ENCODE assay signal across 1 cellular context in the genomic region with DNA sequence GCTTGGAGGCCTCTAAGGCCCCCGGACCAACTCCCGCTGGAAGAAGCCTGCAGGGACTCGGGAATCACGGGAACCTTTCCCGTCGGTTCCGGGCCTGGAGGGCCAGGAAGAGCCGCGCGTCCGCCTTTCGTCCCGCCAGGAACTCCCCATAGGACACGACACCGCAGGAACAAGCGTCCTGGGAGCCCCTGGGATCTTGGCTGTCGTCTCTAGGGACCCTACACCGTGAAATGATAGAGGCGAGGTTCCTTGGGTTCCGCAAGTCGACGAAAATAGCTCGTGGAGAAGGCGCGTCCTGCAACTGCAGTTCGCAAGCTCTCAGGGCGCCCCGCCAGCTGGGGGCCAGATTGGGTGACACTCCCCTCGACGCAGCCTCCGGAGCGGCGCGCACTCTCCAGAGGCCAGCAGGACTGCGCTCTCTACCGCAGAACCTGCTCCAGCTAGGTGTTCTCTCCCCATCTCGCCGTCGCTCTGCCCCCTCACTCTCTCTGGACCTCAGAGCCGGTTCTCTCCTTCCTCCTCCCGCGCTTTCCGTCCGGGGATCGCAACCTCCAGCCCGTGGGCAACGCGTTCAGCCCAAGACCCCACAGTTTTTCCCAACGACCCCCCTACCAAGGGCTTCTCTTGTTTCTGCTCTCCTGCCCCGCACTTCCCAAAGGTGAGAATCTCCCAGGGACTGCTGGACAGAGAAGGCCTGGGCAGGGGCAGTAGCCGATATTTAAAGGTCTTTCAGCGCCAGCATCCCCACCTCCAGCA.
TF ChIP-seq lines count a peak whose summit lies in the region.

No MANE protein-coding gene starts in this region.

TF ChIP-seq in HepG2, 621 proteins besides CTCF, POLR2A, EP300 and RAD21 (continued from another document and continues in another):
- TF ChIP-seq, protein P1, sequence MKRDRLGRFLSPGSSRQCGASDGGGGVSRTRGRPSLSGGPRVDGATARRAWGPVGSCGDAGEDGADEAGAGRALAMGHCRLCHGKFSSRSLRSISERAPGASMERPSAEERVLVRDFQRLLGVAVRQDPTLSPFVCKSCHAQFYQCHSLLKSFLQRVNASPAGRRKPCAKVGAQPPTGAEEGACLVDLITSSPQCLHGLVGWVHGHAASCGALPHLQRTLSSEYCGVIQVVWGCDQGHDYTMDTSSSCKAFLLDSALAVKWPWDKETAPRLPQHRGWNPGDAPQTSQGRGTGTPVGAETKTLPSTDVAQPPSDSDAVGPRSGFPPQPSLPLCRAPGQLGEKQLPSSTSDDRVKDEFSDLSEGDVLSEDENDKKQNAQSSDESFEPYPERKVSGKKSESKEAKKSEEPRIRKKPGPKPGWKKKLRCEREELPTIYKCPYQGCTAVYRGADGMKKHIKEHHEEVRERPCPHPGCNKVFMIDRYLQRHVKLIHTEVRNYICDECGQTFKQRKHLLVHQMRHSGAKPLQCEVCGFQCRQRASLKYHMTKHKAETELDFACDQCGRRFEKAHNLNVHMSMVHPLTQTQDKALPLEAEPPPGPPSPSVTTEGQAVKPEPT (CRISPR knock-in tag; IDR thresholded peaks at IDR 0.05; ENCODE audit: low read depth), result no peak
- TF ChIP-seq, protein P2, sequence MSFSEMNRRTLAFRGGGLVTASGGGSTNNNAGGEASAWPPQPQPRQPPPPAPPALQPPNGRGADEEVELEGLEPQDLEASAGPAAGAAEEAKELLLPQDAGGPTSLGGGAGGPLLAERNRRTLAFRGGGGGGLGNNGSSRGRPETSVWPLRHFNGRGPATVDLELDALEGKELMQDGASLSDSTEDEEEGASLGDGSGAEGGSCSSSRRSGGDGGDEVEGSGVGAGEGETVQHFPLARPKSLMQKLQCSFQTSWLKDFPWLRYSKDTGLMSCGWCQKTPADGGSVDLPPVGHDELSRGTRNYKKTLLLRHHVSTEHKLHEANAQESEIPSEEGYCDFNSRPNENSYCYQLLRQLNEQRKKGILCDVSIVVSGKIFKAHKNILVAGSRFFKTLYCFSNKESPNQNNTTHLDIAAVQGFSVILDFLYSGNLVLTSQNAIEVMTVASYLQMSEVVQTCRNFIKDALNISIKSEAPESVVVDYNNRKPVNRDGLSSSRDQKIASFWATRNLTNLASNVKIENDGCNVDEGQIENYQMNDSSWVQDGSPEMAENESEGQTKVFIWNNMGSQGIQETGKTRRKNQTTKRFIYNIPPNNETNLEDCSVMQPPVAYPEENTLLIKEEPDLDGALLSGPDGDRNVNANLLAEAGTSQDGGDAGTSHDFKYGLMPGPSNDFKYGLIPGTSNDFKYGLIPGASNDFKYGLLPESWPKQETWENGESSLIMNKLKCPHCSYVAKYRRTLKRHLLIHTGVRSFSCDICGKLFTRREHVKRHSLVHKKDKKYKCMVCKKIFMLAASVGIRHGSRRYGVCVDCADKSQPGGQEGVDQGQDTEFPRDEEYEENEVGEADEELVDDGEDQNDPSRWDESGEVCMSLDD (CRISPR knock-in tag; IDR thresholded peaks at IDR 0.05; ENCODE audit: borderline replicate concordance), result peak; percentile 53; the same call in 1 of the 2 replicates
- TF ChIP-seq HOXD1 (CRISPR knock-in tag; IDR thresholded peaks at IDR 0.05) (peak; percentile 59; the same call in 1 of the 2 replicates), SIN3A (IDR thresholded peaks at IDR 0.05; ENCODE audit: borderline replicate concordance, low read depth, low read length) (peak; percentile 47; the same call in 1 of the 2 replicates), DMAP1 (CRISPR knock-in tag; IDR thresholded peaks at IDR 0.05) (no peak), ZNF552 (CRISPR knock-in tag; IDR thresholded peaks at IDR 0.05; ENCODE audit: borderline replicate concordance) (no peak), JUNB (CRISPR knock-in tag; IDR thresholded peaks at IDR 0.05; ENCODE audit: borderline replicate concordance) (no peak), ZNF619 (CRISPR knock-in tag; IDR thresholded peaks at IDR 0.05) (no peak), ZFY (CRISPR knock-in tag; IDR thresholded peaks at IDR 0.05) (peak; percentile 25; the same call in 1 of the 2 replicates), ZNF280D (CRISPR knock-in tag; IDR thresholded peaks at IDR 0.05) (no peak), MEIS1 (CRISPR knock-in tag; IDR thresholded peaks at IDR 0.05; ENCODE audit: borderline replicate concordance) (peak; percentile 54; the same call in 1 of the 2 replicates), TBX2 (CRISPR knock-in tag; IDR thresholded peaks at IDR 0.05; ENCODE audit: borderline replicate concordance) (peak; percentile 18; the same call in 1 of the 2 replicates), ZNF292 (CRISPR knock-in tag; IDR thresholded peaks at IDR 0.05; ENCODE audit: borderline replicate concordance, low read depth) (peak; percentile 40; the same call in 1 of the 2 replicates), NFIC (IDR thresholded peaks at IDR 0.05; ENCODE audit: low read length) (no peak), PCBP1 (IDR thresholded peaks at IDR 0.05; ENCODE audit: borderline replicate concordance, low read depth, low read length) (no peak), ZNF263 (CRISPR knock-in tag; IDR thresholded peaks at IDR 0.05) (peak; percentile 50; the same call in 1 of the 2 replicates), STAG1 (CRISPR knock-in tag; IDR thresholded peaks at IDR 0.05) (peak; percentile 41), KLF13 (CRISPR knock-in tag; IDR thresholded peaks at IDR 0.05) (0 out of 2 replicates have a peak, but pooled peaks have one; percentile 35), ZNF589 (CRISPR knock-in tag; conservative IDR thresholded peaks at IDR 0.05) (no peak; the same call in 1 of the 2 replicates), DR1 (CRISPR knock-in tag; IDR thresholded peaks at IDR 0.05) (0 out of 2 replicates have a peak, but pooled peaks have one; percentile 27), ZNF768 (CRISPR knock-in tag; IDR thresholded peaks at IDR 0.05) (peak; percentile 41; the same call in 1 of the 2 replicates), DBP (CRISPR knock-in tag; IDR thresholded peaks at IDR 0.05; ENCODE audit: not compliant biosample characterization) (peak; percentile 45), SALL2 (CRISPR knock-in tag; IDR thresholded peaks at IDR 0.05) (0 out of 2 replicates have a peak, but pooled peaks have one; percentile 32), CAMTA2 (CRISPR knock-in tag; IDR thresholded peaks at IDR 0.05; ENCODE audit: borderline replicate concordance) (0 out of 2 replicates have a peak, but pooled peaks have one; percentile 63), KLF12 (CRISPR knock-in tag; IDR thresholded peaks at IDR 0.05; ENCODE audit: borderline replicate concordance) (peak; percentile 67; the same call in 1 of the 2 replicates), ZMYM4 (CRISPR knock-in tag; IDR thresholded peaks at IDR 0.05) (peak; percentile 40), ZNF207 (IDR thresholded peaks at IDR 0.05; ENCODE audit: borderline replicate concordance) (no peak), ZNF280B (CRISPR knock-in tag; IDR thresholded peaks at IDR 0.05; ENCODE audit: borderline replicate concordance) (0 out of 2 replicates have a peak, but pooled peaks have one; percentile 10), ASH2L (IDR thresholded peaks at IDR 0.05; ENCODE audit: insufficient read length, low read depth, low read length) (peak; percentile 49), MLLT10 (CRISPR knock-in tag; IDR thresholded peaks at IDR 0.05) (peak; percentile 78; the same call in 1 of the 2 replicates)
- TF ChIP-seq, protein P3, sequence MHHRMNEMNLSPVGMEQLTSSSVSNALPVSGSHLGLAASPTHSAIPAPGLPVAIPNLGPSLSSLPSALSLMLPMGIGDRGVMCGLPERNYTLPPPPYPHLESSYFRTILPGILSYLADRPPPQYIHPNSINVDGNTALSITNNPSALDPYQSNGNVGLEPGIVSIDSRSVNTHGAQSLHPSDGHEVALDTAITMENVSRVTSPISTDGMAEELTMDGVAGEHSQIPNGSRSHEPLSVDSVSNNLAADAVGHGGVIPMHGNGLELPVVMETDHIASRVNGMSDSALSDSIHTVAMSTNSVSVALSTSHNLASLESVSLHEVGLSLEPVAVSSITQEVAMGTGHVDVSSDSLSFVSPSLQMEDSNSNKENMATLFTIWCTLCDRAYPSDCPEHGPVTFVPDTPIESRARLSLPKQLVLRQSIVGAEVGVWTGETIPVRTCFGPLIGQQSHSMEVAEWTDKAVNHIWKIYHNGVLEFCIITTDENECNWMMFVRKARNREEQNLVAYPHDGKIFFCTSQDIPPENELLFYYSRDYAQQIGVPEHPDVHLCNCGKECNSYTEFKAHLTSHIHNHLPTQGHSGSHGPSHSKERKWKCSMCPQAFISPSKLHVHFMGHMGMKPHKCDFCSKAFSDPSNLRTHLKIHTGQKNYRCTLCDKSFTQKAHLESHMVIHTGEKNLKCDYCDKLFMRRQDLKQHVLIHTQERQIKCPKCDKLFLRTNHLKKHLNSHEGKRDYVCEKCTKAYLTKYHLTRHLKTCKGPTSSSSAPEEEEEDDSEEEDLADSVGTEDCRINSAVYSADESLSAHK (CRISPR knock-in tag; IDR thresholded peaks at IDR 0.05; ENCODE audit: borderline replicate concordance), result no peak
- TF ChIP-seq, protein P4, sequence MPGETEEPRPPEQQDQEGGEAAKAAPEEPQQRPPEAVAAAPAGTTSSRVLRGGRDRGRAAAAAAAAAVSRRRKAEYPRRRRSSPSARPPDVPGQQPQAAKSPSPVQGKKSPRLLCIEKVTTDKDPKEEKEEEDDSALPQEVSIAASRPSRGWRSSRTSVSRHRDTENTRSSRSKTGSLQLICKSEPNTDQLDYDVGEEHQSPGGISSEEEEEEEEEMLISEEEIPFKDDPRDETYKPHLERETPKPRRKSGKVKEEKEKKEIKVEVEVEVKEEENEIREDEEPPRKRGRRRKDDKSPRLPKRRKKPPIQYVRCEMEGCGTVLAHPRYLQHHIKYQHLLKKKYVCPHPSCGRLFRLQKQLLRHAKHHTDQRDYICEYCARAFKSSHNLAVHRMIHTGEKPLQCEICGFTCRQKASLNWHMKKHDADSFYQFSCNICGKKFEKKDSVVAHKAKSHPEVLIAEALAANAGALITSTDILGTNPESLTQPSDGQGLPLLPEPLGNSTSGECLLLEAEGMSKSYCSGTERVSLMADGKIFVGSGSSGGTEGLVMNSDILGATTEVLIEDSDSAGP (CRISPR knock-in tag; IDR thresholded peaks at IDR 0.05; ENCODE audit: borderline replicate concordance), result peak; percentile 21; the same call in 1 of the 2 replicates
- TF ChIP-seq, protein P5, sequence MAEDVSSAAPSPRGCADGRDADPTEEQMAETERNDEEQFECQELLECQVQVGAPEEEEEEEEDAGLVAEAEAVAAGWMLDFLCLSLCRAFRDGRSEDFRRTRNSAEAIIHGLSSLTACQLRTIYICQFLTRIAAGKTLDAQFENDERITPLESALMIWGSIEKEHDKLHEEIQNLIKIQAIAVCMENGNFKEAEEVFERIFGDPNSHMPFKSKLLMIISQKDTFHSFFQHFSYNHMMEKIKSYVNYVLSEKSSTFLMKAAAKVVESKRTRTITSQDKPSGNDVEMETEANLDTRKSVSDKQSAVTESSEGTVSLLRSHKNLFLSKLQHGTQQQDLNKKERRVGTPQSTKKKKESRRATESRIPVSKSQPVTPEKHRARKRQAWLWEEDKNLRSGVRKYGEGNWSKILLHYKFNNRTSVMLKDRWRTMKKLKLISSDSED (CRISPR knock-in tag; IDR thresholded peaks at IDR 0.05), result no peak
- TF ChIP-seq, protein P6, sequence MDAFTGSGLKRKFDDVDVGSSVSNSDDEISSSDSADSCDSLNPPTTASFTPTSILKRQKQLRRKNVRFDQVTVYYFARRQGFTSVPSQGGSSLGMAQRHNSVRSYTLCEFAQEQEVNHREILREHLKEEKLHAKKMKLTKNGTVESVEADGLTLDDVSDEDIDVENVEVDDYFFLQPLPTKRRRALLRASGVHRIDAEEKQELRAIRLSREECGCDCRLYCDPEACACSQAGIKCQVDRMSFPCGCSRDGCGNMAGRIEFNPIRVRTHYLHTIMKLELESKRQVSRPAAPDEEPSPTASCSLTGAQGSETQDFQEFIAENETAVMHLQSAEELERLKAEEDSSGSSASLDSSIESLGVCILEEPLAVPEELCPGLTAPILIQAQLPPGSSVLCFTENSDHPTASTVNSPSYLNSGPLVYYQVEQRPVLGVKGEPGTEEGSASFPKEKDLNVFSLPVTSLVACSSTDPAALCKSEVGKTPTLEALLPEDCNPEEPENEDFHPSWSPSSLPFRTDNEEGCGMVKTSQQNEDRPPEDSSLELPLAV (CRISPR knock-in tag; conservative IDR thresholded peaks at IDR 0.05; ENCODE audit: low read depth), result no peak
